ENCODE assay signal across 9 cellular contexts in genomic region chr7:66467887-66468286, GRCh38.
"Had no signal": no experiment of that assay in that cellular context is flagged by ENCODE, and none has a peak within 500 bp of the region (broad histone marks: within the 10 kb centered on the region; RNA-seq: fewer than 3 reads in every experiment).

No MANE protein-coding gene starts in this region.

- H3K4me1 Mint-ChIP-seq: GM23338, H9, IgD-negative memory B cell had no signal

- H3K27me3 Mint-ChIP-seq: IgD-negative memory B cell had no signal

- H2AFZ ChIP-seq: GM23338 had no signal

- ATAC-seq: GM23338 had no signal

- H3K27ac Mint-ChIP-seq: GM23338, H9, HFFc6, IgD-negative memory B cell had no signal

- H3K4me3 Mint-ChIP-seq: GM23338, H9, HFFc6, IgD-negative memory B cell had no signal

- H3K4me3 ChIP-seq: GM23338 had no signal

- H3K9me3 Mint-ChIP-seq: GM23338, H9, HFFc6, IgD-negative memory B cell had no signal

- H3K27ac ChIP-seq: HL-60 had no signal

- DNase-seq: H9, HCEC 1CT, HFFc6, KG1 had no signal

- FAIRE-seq: H1, H54 had no signal

- H3K4me2 ChIP-seq: GM23338 had no signal
